ENCODE assay signal across 18 cellular contexts in genomic region chr3:65642903-65643302, GRCh38.
DNase-seq lines count a peak whose midpoint lies in the region; ATAC-seq and TF ChIP-seq lines count a peak whose summit lies in the region.
"Had no signal": no experiment of that assay in that cellular context is flagged by ENCODE, and none has a peak within 500 bp of the region (broad histone marks: within the 10 kb centered on the region; RNA-seq: fewer than 3 reads in every experiment).

No MANE protein-coding gene starts in this region.

- H3K4me1 ChIP-seq in aorta (ENCODE audit: control insufficient read depth in 1 of 2, insufficient read depth in 2 of 2, low read length in 2 of 2) = peaks cover 10 to 13% of the 10 kb centered on the region in 2 donors
- H3K4me1 ChIP-seq: Caco-2 had no signal

- H3K4me3 Mint-ChIP-seq in stimulated activated naive B cell treated with anti-CD40 and anti-IgM and Interleukin-4, amounts not matched to agents 10 μg/mL and 1 μg/mL and 100 μg/mL, for 72 hours = no peak overlapping the region
- H3K4me3 Mint-ChIP-seq: CD4-positive, alpha-beta T cell had no signal

- intact Hi-C loops in Right ventricle myocardium superior (cut with DNase I) = no loop called here
- intact Hi-C loops in cardiac septum (cut with DNase I) = no loop called here
- intact Hi-C loops in dorsolateral prefrontal cortex (cut with DNase I) = loop anchor here in 1 of 2 donors (2.0 kb wide), 1 partner anchor 64 kb away; no protein-coding TSS in a partner anchor
- intact Hi-C loops in aorta (cut with DNase I) = no loop called here

- no peaks in the 10 kb centered on the region for H3K36me3 ChIP-seq in aorta (ENCODE audit: control insufficient read depth in 1 of 2, insufficient read depth in 2 of 2, low read length in 1 of 2)

- H3K4me3 ChIP-seq in dorsolateral prefrontal cortex (no peak overlapping the region), aorta (ENCODE audit: low read length in 2 of 2) (no peak overlapping the region)
- H3K4me3 ChIP-seq: GM12878 had no signal

- H3K27ac ChIP-seq in dorsolateral prefrontal cortex (peak overlapping the region in 30 of 59 donors; percentile 8 to 76 (median 48)), aorta (ENCODE audit: low read depth in 1 of 2, low read length in 2 of 2) (no peak overlapping the region)

- DNase-seq in Right ventricle myocardium superior (no peak), cardiac septum (ENCODE audit: low spot score) (no peak), dorsolateral prefrontal cortex (peak in 2 of 10 donors; percentile 18 to 26), inferior parietal cortex (ENCODE audit: extremely low spot score) (peak; percentile 71), aorta (no peak), NOMO-1 treated with dmso at 0.1 percent for 144 hours (lab: John Stamatoyannopoulos, UW; ENCODE audit: unreplicated experiment) (no peak)
- no peak for DNase-seq in stimulated activated naive B cell treated with anti-CD40 and anti-IgM and Interleukin-4, amounts not matched to agents 10 μg/mL and 1 μg/mL and 100 μg/mL, for 72 hours
- DNase-seq: Caco-2; CD4-positive, alpha-beta T cell; NCI-H1105 treated with DMSO at 0.1 percent for 48 hours; NCI-H1694; NCI-H2081 treated with DMSO at 0.1 percent for 48 hours; NCI-H510A treated with DMSO at 0.1 percent for 48 hours; NCI-H774; PC-3; RPMI8226 had no signal

- TF ChIP-seq CTCF in dorsolateral prefrontal cortex (IDR thresholded peaks at IDR 0.05 in 54 of 56, conservative IDR thresholded peaks at IDR 0.05 in 2 of 56; ENCODE audit: low read depth in 1 of 56, partially characterized antibody in 56 of 56) = no peak

- H3K9me3 Mint-ChIP-seq in stimulated activated naive B cell treated with anti-CD40 and anti-IgM and Interleukin-4, amounts not matched to agents 10 μg/mL and 1 μg/mL and 100 μg/mL, for 72 hours = peaks cover 14 to 16% of the 10 kb centered on the region in 2 donors

- no peaks in the 10 kb centered on the region for H3K27me3 ChIP-seq in dorsolateral prefrontal cortex
- H3K27me3 ChIP-seq in aorta (ENCODE audit: control insufficient read depth in 1 of 2, insufficient read depth in 2 of 2, low read length in 1 of 2) = no peaks in the 10 kb centered on the region

- ATAC-seq in Right ventricle myocardium superior (ENCODE audit: poor library complexity) (peak; percentile 48), aorta (ENCODE audit: low FRiP score) (peak; percentile 44), GM18909 (IDR thresholded peaks at IDR 0.05; ENCODE audit: poor library complexity, unreplicated experiment) (no peak)
- ATAC-seq in stimulated activated naive B cell treated with anti-CD40 and anti-IgM and Interleukin-4, amounts not matched to agents 10 μg/mL and 1 μg/mL and 100 μg/mL, for 72 hours (replicated peaks) = no peak
- ATAC-seq: GM12878, PC-3 had no signal

- no peaks in the 10 kb centered on the region for H3K27me3 Mint-ChIP-seq in stimulated activated naive B cell treated with anti-CD40 and anti-IgM and Interleukin-4, amounts not matched to agents 10 μg/mL and 1 μg/mL and 100 μg/mL, for 72 hours
- H3K27me3 Mint-ChIP-seq: CD4-positive, alpha-beta T cell had no signal

- no peak overlapping the region for H3K27ac Mint-ChIP-seq in stimulated activated naive B cell treated with anti-CD40 and anti-IgM and Interleukin-4, amounts not matched to agents 10 μg/mL and 1 μg/mL and 100 μg/mL, for 72 hours
- H3K27ac Mint-ChIP-seq: CD4-positive, alpha-beta T cell had no signal

- H3K9me3 ChIP-seq in aorta (ENCODE audit: control insufficient read depth, low read length) = no peaks in the 10 kb centered on the region

- H3K4me1 Mint-ChIP-seq in stimulated activated naive B cell treated with anti-CD40 and anti-IgM and Interleukin-4, amounts not matched to agents 10 μg/mL and 1 μg/mL and 100 μg/mL, for 72 hours = no peaks in the 10 kb centered on the region

- WGBS in aorta, 2 donors = 3 to 4% methylated on average over 1 of the region's 1 CpG

- H3K36me3 Mint-ChIP-seq in stimulated activated naive B cell treated with anti-CD40 and anti-IgM and Interleukin-4, amounts not matched to agents 10 μg/mL and 1 μg/mL and 100 μg/mL, for 72 hours = no peaks in the 10 kb centered on the region

Comparison
In these comparisons a context has a peak if more than half of its experiments do, and no peak if none do; other contexts are left out.
1. ATAC-seq: peak in Right ventricle myocardium superior (single experiment) and aorta (single experiment); none in stimulated activated naive B cell treated with anti-CD40 and anti-IgM and Interleukin-4, amounts not matched to agents 10 μg/mL and 1 μg/mL and 100 μg/mL, for 72 hours (0 of 2) and GM18909 (single experiment).
2. H3K27ac ChIP-seq: peak in dorsolateral prefrontal cortex (30 of 59); none in aorta (0 of 2).